In the genomic region with DNA sequence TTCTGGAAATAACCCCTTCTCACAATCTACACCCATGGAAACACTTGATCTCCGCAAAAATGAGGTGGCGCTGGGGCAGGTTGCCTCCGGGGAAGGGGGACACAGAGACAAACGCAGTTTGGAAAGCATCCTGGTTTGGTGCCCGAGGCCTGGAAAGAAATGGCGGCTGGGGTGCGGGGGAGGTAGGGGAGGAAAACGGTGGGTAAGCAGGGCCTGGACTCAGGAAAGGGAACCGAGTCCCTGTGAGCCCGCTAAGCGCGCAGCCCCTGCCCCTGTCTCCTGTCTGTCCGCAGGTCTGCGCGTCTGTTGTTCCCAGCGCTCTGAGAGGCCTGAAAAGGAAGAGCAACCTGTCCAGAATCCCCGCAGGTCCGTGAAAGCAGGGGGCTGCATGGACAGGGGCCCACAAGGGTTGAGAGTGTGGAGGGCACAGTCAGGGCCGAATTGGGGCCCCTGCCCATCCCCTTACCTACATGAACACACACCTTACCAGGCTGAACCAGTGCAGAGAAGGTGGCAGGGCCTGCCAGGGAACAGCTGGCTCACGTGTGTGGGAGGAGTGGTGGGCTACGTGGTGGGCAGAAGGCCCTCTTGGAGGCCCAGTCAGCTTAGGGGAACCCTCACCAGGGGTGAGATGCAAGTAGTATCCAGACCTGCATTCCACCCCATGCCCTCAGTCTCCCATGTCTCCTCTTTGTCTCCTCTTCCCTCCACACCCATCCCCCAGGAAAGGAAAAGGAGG, we compare ENCODE assay signal across 18 cellular contexts. TPM values are rescaled to one million over a fixed set of nuclear protein-coding genes. Genes with fewer than 3 reads are reported as not detected.
A peak's percentile ranks its signal among the peaks of the same experiment; 100 is the strongest.
DNase-seq lines count a peak whose midpoint lies in the region; ATAC-seq and TF ChIP-seq lines count a peak whose summit lies in the region.
"Not testable (repeated sequence)": the region's sequence is repeated elsewhere in the genome, so short reads cannot be mapped to it uniquely, and the experiment has no call there.
"Had no signal": no experiment of that assay in that cellular context is flagged by ENCODE, and none has a peak within 500 bp of the region (broad histone marks: within the 10 kb centered on the region; RNA-seq: fewer than 3 reads in every experiment).

No MANE protein-coding gene starts in this region.

- peaks cover 10% of the 10 kb centered on the region for H3K4me1 Mint-ChIP-seq in T-helper 17 cell
- not testable (repeated sequence) for H3K4me1 Mint-ChIP-seq in endodermal cell, neural crest cell

- H3K4me3 ChIP-seq in endodermal cell (ENCODE audit: low read length): not testable (repeated sequence)
- H3K4me3 ChIP-seq in iPS-20b (ENCODE audit: low read length) (peak overlapping the region; percentile 67; the same call in 1 of the 2 replicates), sigmoid colon (peak overlapping the region; percentile 29 to 45 (median 41)), uterus (peak overlapping the region; percentile 11 to 38)

- H3K36me3 ChIP-seq in ES-I3 (ENCODE audit: insufficient read depth, low read length); endodermal cell (ENCODE audit: control insufficient read depth, insufficient read depth, low read length); iPS-20b (ENCODE audit: insufficient read depth, low read depth, low read length); sigmoid colon; uterus: not testable (repeated sequence)

- TF ChIP-seq EP300 in sigmoid colon (IDR thresholded peaks at IDR 0.05): not testable (repeated sequence)

- peak overlapping the region; percentile 44 for H3K9ac ChIP-seq in ES-I3 (ENCODE audit: low read depth, low read length)
- not testable (repeated sequence) for H3K9ac ChIP-seq in endodermal cell (ENCODE audit: extremely low read depth, low read length, poor library complexity, severe bottlenecking)
- peak overlapping the region; percentile 58; the same call in 1 of the 2 replicates for H3K9ac ChIP-seq in iPS-20b (ENCODE audit: low read depth, low read length)

- not testable (repeated sequence) for H3K36me3 Mint-ChIP-seq in T-helper 17 cell (ENCODE audit: low read depth); endodermal cell (ENCODE audit: low read depth); neural crest cell (ENCODE audit: low read depth)

- TF ChIP-seq CTCF in endodermal cell (conservative IDR thresholded peaks at IDR 0.05); neural crest cell (conservative IDR thresholded peaks at IDR 0.05); sigmoid colon (IDR thresholded peaks at IDR 0.05); uterus (IDR thresholded peaks at IDR 0.05): not testable (repeated sequence)

- not testable (repeated sequence) for DNase-seq in T-helper 17 cell; neural crest cell (ENCODE audit: low read depth, low spot score); sigmoid colon; uterus
- peak; percentile 49 for DNase-seq in endodermal cell

- not testable (repeated sequence) for H3K9me3 ChIP-seq in ES-I3 (ENCODE audit: control insufficient read depth, insufficient read depth, low read length); T-helper 17 cell (ENCODE audit: control insufficient read depth, low read length, poor library complexity, severe bottlenecking); endodermal cell (ENCODE audit: control insufficient read depth, low read length); iPS-20b (ENCODE audit: insufficient read depth, low read depth, low read length); sigmoid colon; uterus

- H3K27ac ChIP-seq in angular gyrus (ENCODE audit: low read depth, low read length) (peak overlapping the region; percentile 48), sigmoid colon (peak overlapping the region; percentile 62 to 76 (median 76)), uterus (peak overlapping the region; percentile 39 to 83)
- not testable (repeated sequence) for H3K27ac ChIP-seq in endodermal cell (ENCODE audit: low read depth, low read length); iPS-20b (ENCODE audit: low read length)

- H3K9me3 Mint-ChIP-seq in endodermal cell: peaks cover 26% of the 10 kb centered on the region
- not testable (repeated sequence) for H3K9me3 Mint-ChIP-seq in neural crest cell

- H3K4me1 ChIP-seq in ES-I3 (ENCODE audit: insufficient read depth, low read length); endodermal cell (ENCODE audit: control insufficient read depth, insufficient read depth, low read length); iPS-20b (ENCODE audit: insufficient read depth, low read length); sigmoid colon; uterus: not testable (repeated sequence)

- not testable (repeated sequence) for H3K27ac Mint-ChIP-seq in T-helper 17 cell; endodermal cell; neural crest cell (ENCODE audit: unreplicated experiment)

- H3K4me3 Mint-ChIP-seq in T-helper 17 cell (peak overlapping the region; percentile 52), endodermal cell (peak overlapping the region; percentile 55), neural crest cell (peak overlapping the region; percentile 56)

- intact Hi-C loops in sigmoid colon (cut with DNase I): loop anchor here (10.0 kb wide), 1 partner anchor 191 kb away; a partner anchor contains a TSS
- intact Hi-C loops in uterus (cut with DNase I; ENCODE audit: low total_unique reads): not testable (repeated sequence)

- WGBS in endodermal cell (ENCODE audit: insufficient coverage in 1 of 2, insufficient read length in 1 of 2), 2 experiments: 39 to 64% methylated on average over 8 to 17 of the region's 21 CpGs
- WGBS in sigmoid colon, 2 donors: 20 to 29% methylated on average over 21 of the region's 21 CpGs

- not testable (repeated sequence) for ATAC-seq in T-helper 17 cell

- H3K27me3 ChIP-seq in endodermal cell (ENCODE audit: control insufficient read depth, insufficient read depth, low read length, poor library complexity, severe bottlenecking) (peaks cover 22% of the 10 kb centered on the region), iPS-20b (ENCODE audit: insufficient read depth, low read length) (peaks cover 31% of the 10 kb centered on the region)
- H3K27me3 ChIP-seq in sigmoid colon, uterus: not testable (repeated sequence)

- TF ChIP-seq POLR2A in sigmoid colon (IDR thresholded peaks at IDR 0.05); uterus (IDR thresholded peaks at IDR 0.05): not testable (repeated sequence)

- H3K27me3 Mint-ChIP-seq in T-helper 17 cell: peaks cover 35% of the 10 kb centered on the region
- H3K27me3 Mint-ChIP-seq in endodermal cell (ENCODE audit: insufficient read depth): peaks cover 45% of the 10 kb centered on the region
- H3K27me3 Mint-ChIP-seq in neural crest cell (ENCODE audit: low read depth): peaks cover 66% of the 10 kb centered on the region

RNA-seq across cellular contexts. Expression of a gene that starts 0.8 kb away (rescaled TPM):
- total RNA-seq in T-helper 17 cell (1 to 10 TPM in 1 of 2 donors, not detected in 1; 1.1 TPM), endodermal cell (10 to 100 TPM in 1 of 2 donors, 1 to 10 TPM in 1; 3.5 to 11.7 TPM), neural crest cell (4.4 and 5.0 TPM in 2 replicates), sigmoid colon (10 to 100 TPM; 10.5 to 40.2 (median 29.3) TPM), uterus (10 to 100 TPM in 2 of 4 donors, 1 to 10 TPM in 1, under 1 TPM in 1; 0.51 to 42.9 (median 19.5) TPM)
- 7.4 TPM for polyA plus RNA-seq in endodermal cell (2013, experiment 1 of 2)
- 5.4 TPM for polyA plus RNA-seq in endodermal cell (2013, experiment 2 of 2)
- polyA plus RNA-seq in sigmoid colon: 1 to 10 TPM in 2 of 3 donors, not detected in 1; 3.9 to 6.0 TPM
- total RNA-seq: activated CD4-positive, alpha-beta T cell treated with anti-CD3 and anti-CD28 coated beads, Interleukin-2, amount 10 ng/mL, durations not matched to agents 7 days and 5 days; activated CD8-positive, alpha-beta memory T cell treated with anti-CD3 and anti-CD28 coated beads, Interleukin-2, amount 10 ng/mL, durations not matched to agents 7 days and 5 days; activated T-helper 1 cell treated with anti-CD3 and anti-CD28 coated beads, Interleukin-12 subunit alpha, Interleukin-12 subunit beta, Interleukin-2, Interleukin-4 antibody, amounts not matched to agents 30 ng/mL and 10 ng/mL and 1 ng/mL, durations not matched to agents 14 hours and 24 hours and 36 hours; endothelial cell of umbilical vein; PC-3 had no signal
- polyA plus RNA-seq: endothelial cell of umbilical vein had no signal

RNA-seq across cellular contexts. Expression of a gene that starts 16.0 kb away (rescaled TPM):
- total RNA-seq in T-helper 17 cell (not detected), endodermal cell (not detected), neural crest cell (not detected in 2 replicates), sigmoid colon (1 to 10 TPM in 2 of 4 donors, not detected in 2; 1.8 to 2.0 TPM), uterus (10 to 100 TPM in 1 of 4 donors, 1 to 10 TPM in 1, not detected in 2; 2.1 to 13.6 TPM)
- polyA plus RNA-seq in endodermal cell (2013, experiment 1 of 2): not detected
- polyA plus RNA-seq in endodermal cell (2013, experiment 2 of 2): not detected
- under 1 TPM in 1 of 3 donors, not detected in 2; 0.63 TPM for polyA plus RNA-seq in sigmoid colon
- total RNA-seq: A673; activated CD4-positive, alpha-beta T cell treated with anti-CD3 and anti-CD28 coated beads, Interleukin-2, amount 10 ng/mL, durations not matched to agents 7 days and 5 days; activated CD8-positive, alpha-beta memory T cell treated with anti-CD3 and anti-CD28 coated beads, Interleukin-2, amount 10 ng/mL, durations not matched to agents 7 days and 5 days; activated T-helper 1 cell treated with anti-CD3 and anti-CD28 coated beads, Interleukin-12 subunit alpha, Interleukin-12 subunit beta, Interleukin-2, Interleukin-4 antibody, amounts not matched to agents 30 ng/mL and 10 ng/mL and 1 ng/mL, durations not matched to agents 14 hours and 24 hours and 36 hours; colonic mucosa; endothelial cell of umbilical vein; left lung; PC-3; Right ventricle myocardium superior; tibial nerve had no signal
- polyA plus RNA-seq: endothelial cell of umbilical vein had no signal

RNA-seq across cellular contexts. Expression of a gene that starts 29.5 kb away (rescaled TPM):
- total RNA-seq in T-helper 17 cell (1 to 10 TPM; 7.1 to 8.9 TPM), endodermal cell (1 to 10 TPM; 5.6 to 8.4 TPM), neural crest cell (3.1 and 3.8 TPM in 2 replicates), sigmoid colon (1 to 10 TPM; 1.4 to 4.6 (median 2.2) TPM), uterus (10 to 100 TPM in 1 of 4 donors, 1 to 10 TPM in 3; 3.8 to 38.2 (median 5.8) TPM)
- polyA plus RNA-seq in endodermal cell (2013, experiment 1 of 2): 3.0 TPM
- 3.9 TPM for polyA plus RNA-seq in endodermal cell (2013, experiment 2 of 2)
- 10 to 100 TPM in 1 of 3 donors, 1 to 10 TPM in 2; 1.6 to 10.2 (median 3.3) TPM for polyA plus RNA-seq in sigmoid colon
- total RNA-seq: A673, endothelial cell of umbilical vein had no signal
